18 cellular contexts compared by ENCODE assay signal in the genomic region with DNA sequence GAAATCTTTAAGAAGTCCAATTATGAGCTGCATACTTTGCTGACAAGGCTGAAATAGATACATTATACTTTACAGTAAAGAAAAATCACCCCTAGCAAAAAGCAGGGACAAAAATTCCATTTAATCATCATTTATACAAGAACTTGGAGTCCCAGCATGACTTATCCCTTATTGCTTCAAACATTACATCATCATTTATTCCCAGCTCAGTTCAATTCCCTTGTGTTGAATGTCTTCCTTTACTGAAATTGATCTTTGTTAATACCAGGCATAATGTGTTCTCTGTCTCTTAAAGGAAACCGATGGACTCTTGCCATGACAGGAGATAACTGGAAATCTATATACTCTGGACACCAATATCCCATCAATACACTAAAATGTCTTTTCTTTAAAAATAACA.
A peak's percentile ranks its signal among the peaks of the same experiment; 100 is the strongest.
DNase-seq lines count a peak whose midpoint lies in the region; ATAC-seq, FAIRE-seq and TF ChIP-seq lines count a peak whose summit lies in the region.
"Had no signal": no experiment of that assay in that cellular context is flagged by ENCODE, and none has a peak within 500 bp of the region (broad histone marks: within the 10 kb centered on the region; RNA-seq: fewer than 3 reads in every experiment).

No MANE protein-coding gene starts in this region.

- TF ChIP-seq RAD21 in A549 (conservative IDR thresholded peaks at IDR 0.05 in 1 of 2, IDR thresholded peaks at IDR 0.05 in 1 of 2) = no peak

- TF ChIP-seq EP300 in A549 (IDR thresholded peaks at IDR 0.05) = no peak

- no peaks in the 10 kb centered on the region for H3K4me1 Mint-ChIP-seq in activated CD4-positive, alpha-beta T cell treated with anti-CD3 and anti-CD28 coated beads for 36 hours

- no peak overlapping the region for H3K27ac ChIP-seq in A549
- H3K27ac ChIP-seq in HEK293 (ENCODE audit: extremely low read depth, low read depth, low read length) = no peak overlapping the region
- peak overlapping the region; percentile 21 for H3K27ac ChIP-seq in rectal smooth muscle tissue (ENCODE audit: low read depth, low read length)

- DNase-seq in A549 (ENCODE audit: low read depth in 1 of 2, low spot score in 1 of 2) = no peak
- peak; percentile 16 for DNase-seq in fibroblast of pulmonary artery (ENCODE audit: low read depth)
- no peak for DNase-seq in activated CD4-positive, alpha-beta T cell treated with anti-CD3 and anti-CD28 coated beads for 36 hours
- DNase-seq in DMS79 (lab: John Stamatoyannopoulos, UW) = no peak
- no peak for DNase-seq in H54 (ENCODE audit: insufficient read length, low spot score)
- DNase-seq: Calu3; CD8-positive, alpha-beta T cell; DND-41; EL; HCEC 1CT; HFFc6; KG1 had no signal

- no peak overlapping the region for H3K27ac Mint-ChIP-seq in activated CD4-positive, alpha-beta T cell treated with anti-CD3 and anti-CD28 coated beads for 36 hours
- H3K27ac Mint-ChIP-seq: B cell; CD8-positive, alpha-beta T cell; HFFc6 had no signal

- no peaks in the 10 kb centered on the region for H3K36me3 ChIP-seq in HEK293 (ENCODE audit: control insufficient read depth in 2 of 2, insufficient read depth in 1 of 2, low read length in 2 of 2)
- no peaks in the 10 kb centered on the region for H3K36me3 ChIP-seq in rectal smooth muscle tissue (ENCODE audit: control insufficient read depth, insufficient read depth, low read length)
- H3K36me3 ChIP-seq: BLaER1 treated with 17β-estradiol and CSF1 and Interleukin-3, amounts not matched to agents 10 nM and 100 nM had no signal

- WGBS in A549 (ENCODE audit: missing lambda C conversion rate) = 13% methylated on average over 1 of the region's 1 CpG

- no peak for TF ChIP-seq POLR2A in A549 (IDR thresholded peaks at IDR 0.05; ENCODE audit: low read length)
- TF ChIP-seq POLR2A in H54 (IDR thresholded peaks at IDR 0.05; ENCODE audit: low read depth, low read length) = no peak

- H3K4me3 Mint-ChIP-seq in activated CD4-positive, alpha-beta T cell treated with anti-CD3 and anti-CD28 coated beads for 36 hours = no peak overlapping the region
- H3K4me3 Mint-ChIP-seq: B cell; CD8-positive, alpha-beta T cell; HFFc6 had no signal

- no peak overlapping the region for H3K4me2 ChIP-seq in A549

- H3K36me3 Mint-ChIP-seq in activated CD4-positive, alpha-beta T cell treated with anti-CD3 and anti-CD28 coated beads for 36 hours (ENCODE audit: low read depth) = no peaks in the 10 kb centered on the region
- H3K36me3 Mint-ChIP-seq: CD8-positive, alpha-beta T cell had no signal

- POLR2A ChIA-PET in A549 (lab: Yijun Ruan, JAX) (no interaction called here), HEK293 (lab: Yijun Ruan, JAX) (interaction anchor here (0.5 kb wide), 1 partner anchor 323 kb away, joined by 4 read pairs; no protein-coding TSS in a partner anchor)
- POLR2A ChIA-PET in activated CD4-positive, alpha-beta T cell treated with anti-CD3 and anti-CD28 coated beads for 36 hours (lab: Charles Lee) = no interaction called here

- CTCF ChIA-PET in A549 (lab: Yijun Ruan, JAX) = no interaction called here
- CTCF ChIA-PET in HEK293 (lab: Yijun Ruan, JAX) = interaction anchor here (1.3 to 2.3 kb wide), 2 partner anchors 34 to 75 kb away, joined by 3 to 7 read pairs; no protein-coding TSS in a partner anchor
- CTCF ChIA-PET in activated CD4-positive, alpha-beta T cell treated with anti-CD3 and anti-CD28 coated beads for 36 hours (lab: Charles Lee) = interaction anchor here (0.7 to 1.0 kb wide), 2 partner anchors 18 to 70 kb away, joined by 4 read pairs; no protein-coding TSS in a partner anchor

- no peaks in the 10 kb centered on the region for H3K27me3 ChIP-seq in rectal smooth muscle tissue (ENCODE audit: control insufficient read depth, insufficient read depth, low read length)
- H3K27me3 ChIP-seq: BLaER1 treated with 17β-estradiol and CSF1 and Interleukin-3, amounts not matched to agents 10 nM and 100 nM had no signal

- H3K4me3 ChIP-seq in A549 (no peak overlapping the region), HEK293 (ENCODE audit: low read depth, low read length) (no peak overlapping the region), fibroblast of pulmonary artery (replicated peaks; ENCODE audit: low read depth, low read length) (no peak overlapping the region), rectal smooth muscle tissue (ENCODE audit: low read length) (no peak overlapping the region)
- H3K4me3 ChIP-seq: BLaER1 treated with 17β-estradiol and CSF1 and Interleukin-3, amounts not matched to agents 10 nM and 100 nM; GM12878 had no signal

- TF ChIP-seq CTCF in A549 (IDR thresholded peaks at IDR 0.05) (no peak), HEK293 (tag by site-specific recombination; IDR thresholded peaks at IDR 0.05) (no peak), fibroblast of pulmonary artery (IDR thresholded peaks at IDR 0.05; ENCODE audit: low read length, missing control alignments) (no peak)

- intact Hi-C loops in activated CD4-positive, alpha-beta T cell treated with anti-CD3 and anti-CD28 coated beads for 36 hours (cut with DNase I, micrococcal nuclease) = no loop called here

- FAIRE-seq in A549 (lab: Jason Lieb, UNC) = no peak
- no peak for FAIRE-seq in H54 (lab: Jason Lieb, UNC)
- FAIRE-seq: A204.1, GM12878 had no signal

- H3K4me1 ChIP-seq in A549 (no peaks in the 10 kb centered on the region), HEK293 (ENCODE audit: control insufficient read depth, insufficient read depth, low read length) (no peaks in the 10 kb centered on the region), rectal smooth muscle tissue (ENCODE audit: control insufficient read depth, insufficient read depth, low read length) (no peaks in the 10 kb centered on the region)

- H3K9me3 ChIP-seq in A549 (no peaks in the 10 kb centered on the region; the same call in 2 of the 3 replicates), HEK293 (ENCODE audit: control insufficient read depth, insufficient read depth, low read depth, low read length) (no peaks in the 10 kb centered on the region; the same call in 1 of the 2 replicates)

- H3K9ac ChIP-seq in rectal smooth muscle tissue (ENCODE audit: low read length) = no peak overlapping the region

- no peak for ATAC-seq in A549
- ATAC-seq in activated CD4-positive, alpha-beta T cell treated with anti-CD3 and anti-CD28 coated beads for 36 hours = no peak
- ATAC-seq: CD8-positive, alpha-beta T cell; GM12878 had no signal

- peaks cover 7% of the 10 kb centered on the region for H3K27me3 Mint-ChIP-seq in activated CD4-positive, alpha-beta T cell treated with anti-CD3 and anti-CD28 coated beads for 36 hours

- H3K9me3 Mint-ChIP-seq in activated CD4-positive, alpha-beta T cell treated with anti-CD3 and anti-CD28 coated beads for 36 hours (ENCODE audit: low read depth) = no peaks in the 10 kb centered on the region

TF ChIP-seq in A549, 52 proteins besides CTCF, POLR2A, EP300 and RAD21:
- TF ChIP-seq HOXB5 (CRISPR knock-in tag; IDR thresholded peaks at IDR 0.05) (no peak), MAFK (IDR thresholded peaks at IDR 0.05; ENCODE audit: partially characterized antibody) (peak; percentile 15)

TF ChIP-seq in HEK293, 187 proteins besides CTCF, POLR2A, EP300 and RAD21:
- TF ChIP-seq, protein P1, sequence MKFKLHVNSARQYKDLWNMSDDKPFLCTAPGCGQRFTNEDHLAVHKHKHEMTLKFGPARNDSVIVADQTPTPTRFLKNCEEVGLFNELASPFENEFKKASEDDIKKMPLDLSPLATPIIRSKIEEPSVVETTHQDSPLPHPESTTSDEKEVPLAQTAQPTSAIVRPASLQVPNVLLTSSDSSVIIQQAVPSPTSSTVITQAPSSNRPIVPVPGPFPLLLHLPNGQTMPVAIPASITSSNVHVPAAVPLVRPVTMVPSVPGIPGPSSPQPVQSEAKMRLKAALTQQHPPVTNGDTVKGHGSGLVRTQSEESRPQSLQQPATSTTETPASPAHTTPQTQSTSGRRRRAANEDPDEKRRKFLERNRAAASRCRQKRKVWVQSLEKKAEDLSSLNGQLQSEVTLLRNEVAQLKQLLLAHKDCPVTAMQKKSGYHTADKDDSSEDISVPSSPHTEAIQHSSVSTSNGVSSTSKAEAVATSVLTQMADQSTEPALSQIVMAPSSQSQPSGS (tag by site-specific recombination; IDR thresholded peaks at IDR 0.05; ENCODE audit: low read depth) = peak; percentile 57
- TF ChIP-seq ZSCAN16 (tag by site-specific recombination; IDR thresholded peaks at IDR 0.05) (no peak), SP7 (tag by site-specific recombination; IDR thresholded peaks at IDR 0.05) (no peak), ZNF571 (tag by site-specific recombination; IDR thresholded peaks at IDR 0.05) (no peak)
TF ChIP-seq in HEK293: peak in this region for 1.
